In the genomic region with DNA sequence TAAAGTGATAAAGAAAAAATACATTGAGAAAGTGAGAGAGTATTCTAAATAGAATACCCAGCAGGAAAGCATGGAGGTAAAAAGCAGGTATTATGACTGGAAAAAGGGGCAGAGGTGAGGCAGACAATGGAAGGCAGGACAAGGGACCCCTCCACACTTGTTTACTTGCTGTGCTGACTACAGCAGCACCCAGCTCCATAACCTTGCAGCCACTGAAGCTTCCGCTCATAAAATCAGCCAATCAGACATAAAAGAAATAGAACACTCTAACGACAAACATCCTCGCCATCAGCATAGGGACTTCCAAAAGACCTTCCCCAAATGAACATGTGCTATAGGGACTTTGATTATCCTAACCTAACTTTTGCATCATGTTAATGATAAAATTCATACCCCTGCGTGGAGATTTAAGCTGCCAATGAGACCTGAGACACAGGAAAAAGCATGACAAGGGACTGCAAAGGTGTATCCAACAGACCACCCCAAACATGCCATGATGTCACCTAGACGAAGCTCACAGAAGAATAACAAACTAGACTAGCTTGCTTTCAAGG, we compare ENCODE assay signal across 18 cellular contexts.
DNase-seq lines count a peak whose midpoint lies in the region; ATAC-seq and TF ChIP-seq lines count a peak whose summit lies in the region.
"Had no signal": no experiment of that assay in that cellular context is flagged by ENCODE, and none has a peak within 500 bp of the region (broad histone marks: within the 10 kb centered on the region; RNA-seq: fewer than 3 reads in every experiment).

No MANE protein-coding gene starts in this region.

- 85 to 87% methylated on average over 4 to 5 of the region's 5 CpGs for whole genome bisulfite sequencing in endodermal cell (ENCODE audit: insufficient coverage in 1 of 2, insufficient read length in 1 of 2), 2 experiments
- 81% methylated on average over 5 of the region's 5 CpGs for WGBS in thymus

- H3K27me3 Mint-ChIP-seq in activated naive CD8-positive, alpha-beta T cell = no peaks in the 10 kb centered on the region
- H3K27me3 Mint-ChIP-seq in activated naive CD8-positive, alpha-beta T cell treated with anti-CD3 and anti-CD28 coated beads, Interleukin-2, amount 50 U/mL, for 24 hours = no peaks in the 10 kb centered on the region
- no peaks in the 10 kb centered on the region for H3K27me3 Mint-ChIP-seq in endodermal cell (ENCODE audit: insufficient read depth)
- H3K27me3 Mint-ChIP-seq: activated T-helper 17 cell treated with anti-CD3 and anti-CD28 coated beads, Interleukin-2, amount 50 U/mL, for 72 hours; stimulated activated naive CD8-positive, alpha-beta T cell treated with anti-CD3 and anti-CD28 coated beads, Interleukin-15, Interleukin-2, amounts not matched to agents 100 ng/mL and 50 ng/mL, for 24 hours had no signal

- H3K4me3 ChIP-seq in endodermal cell (ENCODE audit: low read length) = peak overlapping the region; percentile 97
- H3K4me3 ChIP-seq in thymus (ENCODE audit: low read length) = peak overlapping the region; percentile 59
- H3K4me3 ChIP-seq: right atrium auricular region had no signal

- H3K4me1 ChIP-seq in endodermal cell (ENCODE audit: control insufficient read depth, insufficient read depth, low read length) (peaks cover 5% of the 10 kb centered on the region), thymus (ENCODE audit: control insufficient read depth, insufficient read depth, low read length) (peaks cover 8% of the 10 kb centered on the region)

- no peak overlapping the region for H3K9ac ChIP-seq in endodermal cell (ENCODE audit: extremely low read depth, low read length, poor library complexity, severe bottlenecking)

- H3K27ac ChIP-seq in endodermal cell (ENCODE audit: low read depth, low read length) (no peak overlapping the region), thymus (ENCODE audit: low read depth) (peak overlapping the region; percentile 68)
- H3K27ac ChIP-seq: adrenal gland had no signal

- peak overlapping the region; percentile 54 for H3K4me3 Mint-ChIP-seq in activated naive CD8-positive, alpha-beta T cell
- no peak overlapping the region for H3K4me3 Mint-ChIP-seq in activated naive CD8-positive, alpha-beta T cell treated with anti-CD3 and anti-CD28 coated beads, Interleukin-2, amount 50 U/mL, for 24 hours
- no peak overlapping the region for H3K4me3 Mint-ChIP-seq in endodermal cell
- H3K4me3 Mint-ChIP-seq: activated T-helper 17 cell treated with anti-CD3 and anti-CD28 coated beads, Interleukin-2, amount 50 U/mL, for 72 hours; stimulated activated naive CD8-positive, alpha-beta T cell treated with anti-CD3 and anti-CD28 coated beads, Interleukin-15, Interleukin-2, amounts not matched to agents 100 ng/mL and 50 ng/mL, for 24 hours had no signal

- peaks cover 12% of the 10 kb centered on the region for H3K4me1 Mint-ChIP-seq in activated naive CD8-positive, alpha-beta T cell (ENCODE audit: low read depth)
- peaks cover 16% of the 10 kb centered on the region for H3K4me1 Mint-ChIP-seq in activated naive CD8-positive, alpha-beta T cell treated with anti-CD3 and anti-CD28 coated beads, Interleukin-2, amount 50 U/mL, for 24 hours
- H3K4me1 Mint-ChIP-seq in endodermal cell = peaks cover 8% of the 10 kb centered on the region

- no peak for ATAC-seq in activated naive CD8-positive, alpha-beta T cell treated with anti-CD3 and anti-CD28 coated beads, Interleukin-2, amount 50 U/mL, for 24 hours
- no peak for ATAC-seq in GM21360 (IDR thresholded peaks at IDR 0.05; ENCODE audit: unreplicated experiment)
- ATAC-seq: activated T-helper 17 cell treated with anti-CD3 and anti-CD28 coated beads, Interleukin-2, amount 50 U/mL, for 72 hours had no signal

- no peaks in the 10 kb centered on the region for H3K36me3 Mint-ChIP-seq in activated naive CD8-positive, alpha-beta T cell
- H3K36me3 Mint-ChIP-seq in activated naive CD8-positive, alpha-beta T cell treated with anti-CD3 and anti-CD28 coated beads, Interleukin-2, amount 50 U/mL, for 24 hours (ENCODE audit: low read depth) = peaks cover 5% of the 10 kb centered on the region
- no peaks in the 10 kb centered on the region for H3K36me3 Mint-ChIP-seq in endodermal cell (ENCODE audit: low read depth)

- H3K27me3 ChIP-seq in endodermal cell (ENCODE audit: control insufficient read depth, insufficient read depth, low read length, poor library complexity, severe bottlenecking) = no peaks in the 10 kb centered on the region
- no peaks in the 10 kb centered on the region for H3K27me3 ChIP-seq in thymus (ENCODE audit: control insufficient read depth, insufficient read depth)
- H3K27me3 ChIP-seq: adrenal gland, right atrium auricular region had no signal

- TF ChIP-seq CTCF in endodermal cell (conservative IDR thresholded peaks at IDR 0.05) = no peak

- no peak overlapping the region for H3K27ac Mint-ChIP-seq in activated naive CD8-positive, alpha-beta T cell
- H3K27ac Mint-ChIP-seq in activated naive CD8-positive, alpha-beta T cell treated with anti-CD3 and anti-CD28 coated beads, Interleukin-2, amount 50 U/mL, for 24 hours = no peak overlapping the region
- no peak overlapping the region for H3K27ac Mint-ChIP-seq in endodermal cell
- H3K27ac Mint-ChIP-seq: activated T-helper 17 cell treated with anti-CD3 and anti-CD28 coated beads, Interleukin-2, amount 50 U/mL, for 72 hours; stimulated activated naive CD8-positive, alpha-beta T cell treated with anti-CD3 and anti-CD28 coated beads, Interleukin-15, Interleukin-2, amounts not matched to agents 100 ng/mL and 50 ng/mL, for 24 hours had no signal

- H3K9me3 ChIP-seq in endodermal cell (ENCODE audit: control insufficient read depth, low read length) (no peaks in the 10 kb centered on the region), thymus (ENCODE audit: control insufficient read depth) (no peaks in the 10 kb centered on the region)
- H3K9me3 ChIP-seq: adrenal gland, right atrium auricular region had no signal

- no peak for DNase-seq in activated naive CD8-positive, alpha-beta T cell treated with anti-CD3 and anti-CD28 coated beads, Interleukin-2, amount 50 U/mL, for 24 hours
- peak; percentile 35 for DNase-seq in NCI-H146 treated with DMSO at 0.1 percent for 48 hours (lab: John Stamatoyannopoulos, UW; ENCODE audit: unreplicated experiment)
- DNase-seq in endodermal cell = no peak
- DNase-seq in superior temporal gyrus (ENCODE audit: extremely low spot score) = no peak
- DNase-seq in NCI-H2029 treated with DMSO at 0.1 percent for 48 hours (lab: John Stamatoyannopoulos, UW) = no peak
- DNase-seq: activated CD8-positive, alpha-beta memory T cell treated with anti-CD3 and anti-CD28 coated beads for 24 hours; adrenal gland; central memory CD4-positive, alpha-beta T cell; DMS79 treated with DMSO at 0.1 percent for 48 hours; effector memory CD4-positive, alpha-beta T cell; hypothalamus; occipital lobe had no signal

- no peaks in the 10 kb centered on the region for H3K9me3 Mint-ChIP-seq in activated naive CD8-positive, alpha-beta T cell (ENCODE audit: low read depth)
- H3K9me3 Mint-ChIP-seq in activated naive CD8-positive, alpha-beta T cell treated with anti-CD3 and anti-CD28 coated beads, Interleukin-2, amount 50 U/mL, for 24 hours = peaks cover 3% of the 10 kb centered on the region
- H3K9me3 Mint-ChIP-seq in endodermal cell = no peaks in the 10 kb centered on the region
- H3K9me3 Mint-ChIP-seq: activated T-helper 17 cell treated with anti-CD3 and anti-CD28 coated beads, Interleukin-2, amount 50 U/mL, for 72 hours; stimulated activated naive CD8-positive, alpha-beta T cell treated with anti-CD3 and anti-CD28 coated beads, Interleukin-15, Interleukin-2, amounts not matched to agents 100 ng/mL and 50 ng/mL, for 24 hours had no signal

- H3K36me3 ChIP-seq in endodermal cell (ENCODE audit: control insufficient read depth, insufficient read depth, low read length) (no peaks in the 10 kb centered on the region), thymus (ENCODE audit: control insufficient read depth, insufficient read depth) (no peaks in the 10 kb centered on the region)
- H3K36me3 ChIP-seq: adrenal gland, right atrium auricular region had no signal
